Comparison of ENCODE assay signal across 30 cellular contexts in the genomic region with DNA sequence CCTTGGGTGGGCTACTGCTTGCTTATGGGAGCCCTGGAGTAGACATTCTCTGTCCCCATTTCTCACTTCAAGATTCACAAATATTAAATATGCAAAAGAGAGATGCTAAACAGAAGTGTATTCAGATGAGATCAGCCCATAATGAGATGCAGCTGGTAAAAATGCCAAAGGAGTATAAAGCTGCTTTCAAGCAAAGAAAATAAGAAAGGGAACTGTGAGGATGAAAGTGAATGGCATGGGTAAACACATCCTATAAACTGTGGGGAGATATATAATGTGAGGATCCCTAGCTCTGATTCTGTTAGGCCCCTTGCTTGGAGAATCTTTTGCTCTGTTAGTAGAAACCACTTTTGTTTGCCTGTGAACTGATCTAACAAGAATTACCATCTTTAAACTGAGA.
"Had no signal": no experiment of that assay in that cellular context is flagged by ENCODE, and none has a peak within 500 bp of the region (broad histone marks: within the 10 kb centered on the region; RNA-seq: fewer than 3 reads in every experiment).

No MANE protein-coding gene starts in this region.

- H3K27me3 Mint-ChIP-seq: activated B cell treated with CpG ODN at 0.5 μM for 24 hours; activated CD4-positive, alpha-beta T cell treated with anti-CD3 and anti-CD28 coated beads, Interleukin-2, amount 10 ng/mL, durations not matched to agents 24 days and 14 days; activated naive CD8-positive, alpha-beta T cell treated with anti-CD3 and anti-CD28 coated beads, Interleukin-2, amount 50 U/mL, for 24 hours; brain had no signal

- DNase-seq: activated B cell treated with CpG ODN at 0.5 μM for 24 hours; activated CD4-positive, alpha-beta T cell treated with anti-CD3 and anti-CD28 coated beads for 1 hour; activated CD4-positive, alpha-beta T cell treated with anti-CD3 and anti-CD28 coated beads, Interleukin-2, amount 10 ng/mL, durations not matched to agents 24 days and 14 days; activated CD4-positive, alpha-beta T cell treated with anti-CD3 and anti-CD28 coated beads, Interleukin-2, amount 50 U/mL, for 48 hours; activated CD8-positive, alpha-beta memory T cell treated with anti-CD3 and anti-CD28 coated beads for 24 hours; activated effector memory CD4-positive, alpha-beta T cell treated with anti-CD3 and anti-CD28 coated beads, Interleukin-2, amount 50 U/mL, for 16 hours; activated naive CD4-positive, alpha-beta T cell treated with Interleukin-2 at 50 U/mL for 16 hours; activated naive CD8-positive, alpha-beta T cell treated with anti-CD3 and anti-CD28 coated beads, Interleukin-2, amount 50 U/mL, for 24 hours; activated T-cell treated with anti-CD3 and anti-CD28 coated beads, Interleukin-2, amount 50 U/mL, for 4 hours; amniotic stem cell; MG63; MV-4-11; NCI-H1092 treated with DMSO at 0.1 percent for 48 hours; NCI-H1417 treated with DMSO at 0.1 percent for 48 hours; NCI-H1694 treated with DMSO at 0.1 percent for 48 hours; NCI-H2029 treated with DMSO at 0.1 percent for 48 hours; NCI-H345; NCI-H510A; NCI-H526 treated with DMSO at 0.1 percent for 48 hours; OCI-M1; RPMI8226; SW 1271 had no signal

- H3K4me1 ChIP-seq: ascending aorta had no signal

- H3K27ac ChIP-seq: ascending aorta, SJSA1 had no signal

- H3K4me1 Mint-ChIP-seq: activated B cell treated with CpG ODN at 0.5 μM for 24 hours; activated CD4-positive, alpha-beta T cell treated with anti-CD3 and anti-CD28 coated beads, Interleukin-2, amount 10 ng/mL, durations not matched to agents 24 days and 14 days; activated naive CD8-positive, alpha-beta T cell treated with anti-CD3 and anti-CD28 coated beads, Interleukin-2, amount 50 U/mL, for 24 hours had no signal

- H3K4me3 Mint-ChIP-seq: activated B cell treated with CpG ODN at 0.5 μM for 24 hours; activated CD4-positive, alpha-beta T cell treated with anti-CD3 and anti-CD28 coated beads, Interleukin-2, amount 10 ng/mL, durations not matched to agents 24 days and 14 days; activated naive CD8-positive, alpha-beta T cell treated with anti-CD3 and anti-CD28 coated beads, Interleukin-2, amount 50 U/mL, for 24 hours; activated T-cell treated with anti-CD3 and anti-CD28 coated beads, Interleukin-2, amount 50 U/mL, for 4 hours; T-helper 2 cell treated with Interferon-gamma antibody and Interleukin-4, amounts not matched to agents 5 μg/mL and 100 μg/mL, for 36 hours had no signal

- H3K27ac Mint-ChIP-seq: activated B cell treated with CpG ODN at 0.5 μM for 24 hours; activated CD4-positive, alpha-beta T cell treated with anti-CD3 and anti-CD28 coated beads, Interleukin-2, amount 10 ng/mL, durations not matched to agents 24 days and 14 days; activated naive CD4-positive, alpha-beta T cell treated with anti-CD3 and anti-CD28 coated beads, Interleukin-2, amount 50 U/mL, for 72 hours; activated naive CD8-positive, alpha-beta T cell treated with anti-CD3 and anti-CD28 coated beads, Interleukin-2, amount 50 U/mL, for 24 hours; T-helper 2 cell treated with Interferon-gamma antibody and Interleukin-4, amounts not matched to agents 5 μg/mL and 100 μg/mL, for 36 hours had no signal

- ATAC-seq: activated naive CD4-positive, alpha-beta T cell treated with anti-CD3 and anti-CD28 coated beads, Interleukin-2, amount 50 U/mL, for 72 hours; activated naive CD8-positive, alpha-beta T cell treated with anti-CD3 and anti-CD28 coated beads, Interleukin-2, amount 50 U/mL, for 24 hours; activated T-cell treated with anti-CD3 and anti-CD28 coated beads, Interleukin-2, amount 50 U/mL, for 4 hours; Panc1; Right ventricle myocardium inferior; SK-N-SH treated with all-trans-retinoic acid at 6 μM for 48 hours had no signal

- H3K36me3 Mint-ChIP-seq: activated naive CD4-positive, alpha-beta T cell treated with anti-CD3 and anti-CD28 coated beads, Interleukin-2, amount 50 U/mL, for 72 hours; brain had no signal

- H3K9me3 Mint-ChIP-seq: activated CD4-positive, alpha-beta T cell treated with anti-CD3 and anti-CD28 coated beads, Interleukin-2, amount 10 ng/mL, durations not matched to agents 24 days and 14 days; T-helper 2 cell treated with Interferon-gamma antibody and Interleukin-4, amounts not matched to agents 5 μg/mL and 100 μg/mL, for 36 hours had no signal

- H3K4me3 ChIP-seq: ascending aorta, MG63, SJSA1 had no signal

- H3K36me3 ChIP-seq: ascending aorta, MG63, SJSA1 had no signal

- H3K27me3 ChIP-seq: ascending aorta, MG63, SJSA1 had no signal
